ENCODE assay signal across 9 cellular contexts in genomic region chr4:155676430-155676825, GRCh38. TPM values are rescaled to one million over a fixed set of nuclear protein-coding genes. Genes with fewer than 3 reads are reported as not detected.
DNase-seq lines count a peak whose midpoint lies in the region; ATAC-seq and TF ChIP-seq lines count a peak whose summit lies in the region.
"Had no signal": no experiment of that assay in that cellular context is flagged by ENCODE, and none has a peak within 500 bp of the region (broad histone marks: within the 10 kb centered on the region; RNA-seq: fewer than 3 reads in every experiment).

No MANE protein-coding gene starts in this region.

- 34 to 46% methylated on average over 4 of the region's 4 CpGs for WGBS in lower leg skin, 2 donors

- H3K27me3 Mint-ChIP-seq in natural killer cell treated with Interleukin-12 subunit alpha and Interleukin-12 subunit beta and Interleukin-15 and Interleukin-18, amount 100 ng/mL, for 72 hours = no peaks in the 10 kb centered on the region

- H3K36me3 Mint-ChIP-seq in natural killer cell treated with Interleukin-12 subunit alpha and Interleukin-12 subunit beta and Interleukin-15 and Interleukin-18, amount 100 ng/mL, for 72 hours = no peaks in the 10 kb centered on the region

- peak overlapping the region; percentile 4 to 68 for H3K27ac Mint-ChIP-seq in natural killer cell treated with Interleukin-12 subunit alpha and Interleukin-12 subunit beta and Interleukin-15 and Interleukin-18, amount 100 ng/mL, for 72 hours

- peaks cover 11 to 13% of the 10 kb centered on the region in 2 donors for H3K4me1 Mint-ChIP-seq in natural killer cell treated with Interleukin-12 subunit alpha and Interleukin-12 subunit beta and Interleukin-15 and Interleukin-18, amount 100 ng/mL, for 72 hours (ENCODE audit: low read depth in 2 of 2)

- DNase-seq in AG08395 (ENCODE audit: low spot score) = peak; percentile 4
- no peak for DNase-seq in coronary artery (ENCODE audit: low spot score)
- DNase-seq in natural killer cell treated with Interleukin-12 subunit alpha and Interleukin-12 subunit beta and Interleukin-15 and Interleukin-18, amount 100 ng/mL, for 72 hours (ENCODE audit: low spot score) = no peak
- no peak for DNase-seq in pons (ENCODE audit: low spot score)
- DNase-seq in cerebellar cortex (ENCODE audit: low spot score) = no peak
- DNase-seq in lower leg skin (ENCODE audit: low spot score in 2 of 2) = no peak
- no peak for DNase-seq in erythroblast (lab: John Stamatoyannopoulos, UW)

- TF ChIP-seq POLR2A in lower leg skin (IDR thresholded peaks at IDR 0.05) (no peak), erythroblast (IDR thresholded peaks at IDR 0.05; ENCODE audit: low read length) (no peak)

- peak overlapping the region; percentile 29 for H3K4me3 ChIP-seq in coronary artery
- H3K4me3 ChIP-seq in lower leg skin (ENCODE audit: low read depth, poor library complexity, severe bottlenecking) = no peak overlapping the region

- H3K27ac ChIP-seq in coronary artery = peak overlapping the region; percentile 17 to 35

- no peak for TF ChIP-seq CTCF in coronary artery (IDR thresholded peaks at IDR 0.05)
- TF ChIP-seq CTCF in lower leg skin (IDR thresholded peaks at IDR 0.05) = no peak

- intact Hi-C loops in lower leg skin (cut with DNase I; ENCODE audit: low total_unique reads) = no loop called here

- H3K9me3 Mint-ChIP-seq in natural killer cell treated with Interleukin-12 subunit alpha and Interleukin-12 subunit beta and Interleukin-15 and Interleukin-18, amount 100 ng/mL, for 72 hours = no peaks in the 10 kb centered on the region

- ATAC-seq in HG02884 (IDR thresholded peaks at IDR 0.05; ENCODE audit: unreplicated experiment) = peak; percentile 18
- ATAC-seq in natural killer cell treated with Interleukin-12 subunit alpha and Interleukin-12 subunit beta and Interleukin-15 and Interleukin-18, amount 100 ng/mL, for 72 hours = no peak

- H3K4me3 Mint-ChIP-seq in natural killer cell treated with Interleukin-12 subunit alpha and Interleukin-12 subunit beta and Interleukin-15 and Interleukin-18, amount 100 ng/mL, for 72 hours = peak overlapping the region; percentile 62

RNA-seq across cellular contexts. Expression of gene GUCY1A1, which starts 9.8 kb away (rescaled TPM):
- under 1 TPM; 0.64 to 0.95 TPM for total RNA-seq in natural killer cell treated with Interleukin-12 subunit alpha and Interleukin-12 subunit beta and Interleukin-15 and Interleukin-18, amount 100 ng/mL, for 72 hours
- total RNA-seq in lower leg skin = 10 to 100 TPM in 2 of 4 donors, 1 to 10 TPM in 2; 1.5 to 12.9 (median 9.2) TPM
- total RNA-seq: OCI-LY7 had no signal
